ENCODE assay signal across 8 cellular contexts in genomic region chr21:15732290-15732995, GRCh38. TPM values are rescaled to one million over a fixed set of nuclear protein-coding genes. Genes with fewer than 3 reads are reported as not detected.
DNase-seq lines count a peak whose midpoint lies in the region; ATAC-seq and TF ChIP-seq lines count a peak whose summit lies in the region.

No MANE protein-coding gene starts in this region.

- ATAC-seq in GM19372 (IDR thresholded peaks at IDR 0.05; ENCODE audit: low read depth, unreplicated experiment) = peak; percentile 41
- ATAC-seq in HG03342 (IDR thresholded peaks at IDR 0.05; ENCODE audit: unreplicated experiment) = peak; percentile 64

- H3K9me3 Mint-ChIP-seq in progenitor cell of endocrine pancreas (ENCODE audit: low read depth) = peaks cover 10% of the 10 kb centered on the region

- H3K27ac Mint-ChIP-seq in progenitor cell of endocrine pancreas = peak overlapping the region; percentile 18

- peak; percentile 22 for DNase-seq in DMS53 treated with DMSO at 0.1 percent for 48 hours (lab: John Stamatoyannopoulos, UW; ENCODE audit: unreplicated experiment)
- DNase-seq in SIG-M5 treated with dmso at 0.1 percent for 504 hours (lab: John Stamatoyannopoulos, UW; ENCODE audit: unreplicated experiment) = peak; percentile 92
- DNase-seq in epithelial cell of proximal tubule (ENCODE audit: low read depth) = no peak
- no peak for DNase-seq in progenitor cell of endocrine pancreas (ENCODE audit: low spot score, unreplicated experiment)
- DNase-seq in stimulated activated CD4-positive, alpha-beta T cell treated with anti-CD3 and anti-CD28 coated beads, Interleukin-4, amount 100 ng/mL, for 4 hours = no peak
- no peak for DNase-seq in activated CD4-positive, alpha-beta T cell treated with anti-CD3 and anti-CD28 coated beads, Interleukin-2, amount 50 U/mL, for 48 hours

- TF ChIP-seq CTCF in epithelial cell of proximal tubule (conservative IDR thresholded peaks at IDR 0.05; ENCODE audit: low read depth, low read length) (no peak), progenitor cell of endocrine pancreas (IDR thresholded peaks at IDR 0.05; ENCODE audit: unreplicated experiment) (no peak)

- H3K4me1 Mint-ChIP-seq in progenitor cell of endocrine pancreas (ENCODE audit: low read depth) = peaks cover 27% of the 10 kb centered on the region

- H3K4me3 Mint-ChIP-seq in progenitor cell of endocrine pancreas (ENCODE audit: low read depth) = peak overlapping the region; percentile 93

- peak overlapping the region; percentile 85 for H3K4me3 ChIP-seq in epithelial cell of proximal tubule (ENCODE audit: low read depth, low read length)

- peaks cover 6% of the 10 kb centered on the region for H3K36me3 Mint-ChIP-seq in progenitor cell of endocrine pancreas (ENCODE audit: insufficient read depth)

- H3K27me3 Mint-ChIP-seq in progenitor cell of endocrine pancreas = no peaks in the 10 kb centered on the region

RNA-seq across cellular contexts. Expression of gene USP25, which starts 2.7 kb away (rescaled TPM):
- total RNA-seq in epithelial cell of proximal tubule (23.9 and 25.8 TPM in 2 replicates), progenitor cell of endocrine pancreas (48.8 and 50.3 TPM in 2 replicates)

Comparison
In these comparisons a context has a peak if more than half of its experiments do, and no peak if none do; other contexts are left out.
1. DNase-seq: peak in DMS53 treated with DMSO at 0.1 percent for 48 hours (single experiment) and SIG-M5 treated with dmso at 0.1 percent for 504 hours (single experiment); none in epithelial cell of proximal tubule (single experiment), progenitor cell of endocrine pancreas (single experiment), stimulated activated CD4-positive, alpha-beta T cell treated with anti-CD3 and anti-CD28 coated beads, Interleukin-4, amount 100 ng/mL, for 4 hours (0 of 2) and activated CD4-positive, alpha-beta T cell treated with anti-CD3 and anti-CD28 coated beads, Interleukin-2, amount 50 U/mL, for 48 hours (0 of 2).